In the genomic region with DNA sequence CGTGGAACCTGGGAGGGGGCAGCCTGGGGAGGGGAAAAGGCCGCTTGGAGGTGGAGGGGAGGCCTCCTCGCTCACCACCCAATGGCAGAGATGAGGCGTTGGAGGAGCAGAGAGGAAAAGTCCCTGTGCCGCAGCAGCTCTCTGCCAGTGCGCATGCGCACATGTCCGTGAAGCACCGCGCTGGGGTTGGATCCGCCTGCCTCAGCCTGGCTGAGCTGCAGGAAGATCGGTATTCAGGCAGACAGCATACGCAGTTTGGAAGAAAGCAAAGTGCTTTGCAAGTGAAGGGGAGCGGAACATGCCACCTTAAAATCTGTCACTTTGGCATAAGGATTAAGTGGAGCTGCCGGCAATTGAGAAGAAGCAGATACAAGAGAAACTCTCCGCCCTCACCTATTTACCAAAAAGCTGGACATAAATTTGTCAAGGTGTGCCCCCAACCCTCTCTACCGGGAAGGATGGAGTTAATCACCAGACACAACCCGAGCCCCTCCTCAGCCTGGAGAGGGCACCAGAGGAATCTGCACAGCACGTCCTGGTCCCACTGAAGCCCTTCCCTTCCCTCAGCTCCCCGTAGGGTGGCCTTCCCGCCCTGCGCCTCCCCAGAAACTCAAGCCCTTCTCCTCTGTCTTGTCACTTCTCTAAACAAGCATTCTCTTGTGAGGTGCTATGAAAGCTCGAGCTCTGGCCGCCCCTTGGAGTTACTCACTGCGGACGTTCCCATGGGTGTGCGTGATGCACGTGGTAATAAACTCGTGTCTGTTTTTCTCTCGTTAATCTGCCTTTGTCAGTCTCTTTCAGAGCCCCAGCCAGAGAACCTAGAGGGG, we compare ENCODE assay signal across 8 cellular contexts. TPM values are rescaled to one million over a fixed set of nuclear protein-coding genes. Genes with fewer than 3 reads are reported as not detected.
DNase-seq lines count a peak whose midpoint lies in the region; ATAC-seq and FAIRE-seq lines count a peak whose summit lies in the region.

No MANE protein-coding gene starts in this region.

- in situ Hi-C loops in ACHN (cut with HindIII; ENCODE audit: low pct_ligation_motif_present, low pct_unique_long_range_greater_than_20kb, low sequenced_read_pairs): no loop called here

- H3K4me3 Mint-ChIP-seq in naive thymus-derived CD8-positive, alpha-beta T cell: peak overlapping the region; percentile 79 to 94 (median 90)

- DNase-seq in ACHN (peak; percentile 64), HPDE6-E6E7 (ENCODE audit: extremely low spot score) (peak; percentile 77), RCC 7860 (ENCODE audit: low spot score) (peak; percentile 26), fibroblast of the conjunctiva (ENCODE audit: low read depth) (peak; percentile 74)
- peak; percentile 88 for DNase-seq in activated effector memory CD4-positive, alpha-beta T cell treated with anti-CD3 and anti-CD28 coated beads, Interleukin-2, amount 50 U/mL, for 16 hours
- peak; percentile 65 to 89 (median 73) for DNase-seq in naive thymus-derived CD8-positive, alpha-beta T cell
- DNase-seq in stimulated activated CD8-positive, alpha-beta memory T cell treated with anti-CD3 and anti-CD28 coated beads, Interleukin-7, amount 100 ng/mL, for 4 hours (ENCODE audit: low read depth in 2 of 2): peak; percentile 40 to 66

- POLR2A ChIA-PET in naive thymus-derived CD8-positive, alpha-beta T cell (lab: Charles Lee): interaction anchor here (1.1 to 1.4 kb wide), 3 partner anchors 45 to 123 kb away, joined by 3 to 5 read pairs (median 4); a partner anchor contains a TSS

- peaks cover 6 to 13% (median 11%) of the 10 kb centered on the region in 4 donors for H3K4me1 Mint-ChIP-seq in naive thymus-derived CD8-positive, alpha-beta T cell

- H3K36me3 Mint-ChIP-seq in naive thymus-derived CD8-positive, alpha-beta T cell: no peaks in the 10 kb centered on the region

- H3K27me3 Mint-ChIP-seq in naive thymus-derived CD8-positive, alpha-beta T cell: peaks cover 4 to 27% (median 8%) of the 10 kb centered on the region in 5 donors

- peak overlapping the region; percentile 44 to 97 (median 76) for H3K27ac Mint-ChIP-seq in naive thymus-derived CD8-positive, alpha-beta T cell

- ATAC-seq in GM19035 (IDR thresholded peaks at IDR 0.05; ENCODE audit: unreplicated experiment): peak; percentile 74
- peak; percentile 95 to 99 for ATAC-seq in naive thymus-derived CD8-positive, alpha-beta T cell

- H3K9me3 Mint-ChIP-seq in naive thymus-derived CD8-positive, alpha-beta T cell: no peaks in the 10 kb centered on the region

- FAIRE-seq in RCC 7860 (lab: Jason Lieb, UNC): no peak

RNA-seq across cellular contexts. Expression of a gene that starts 32.2 kb away (rescaled TPM):
- total RNA-seq in naive thymus-derived CD8-positive, alpha-beta T cell: not detected
- not detected for polyA plus RNA-seq in naive thymus-derived CD8-positive, alpha-beta T cell

Comparison
In these comparisons a context has a peak if more than half of its experiments do, and no peak if none do; other contexts are left out.
1. Peak in every context shown above with its lines: DNase-seq and ATAC-seq.
2. DNase-seq: peak in every context shown above with its lines; median percentile 88 in activated effector memory CD4-positive, alpha-beta T cell treated with anti-CD3 and anti-CD28 coated beads, Interleukin-2, amount 50 U/mL, for 16 hours; 77 in HPDE6-E6E7; 74 in fibroblast of the conjunctiva; 73 in naive thymus-derived CD8-positive, alpha-beta T cell; 64 in ACHN; 53 in stimulated activated CD8-positive, alpha-beta memory T cell treated with anti-CD3 and anti-CD28 coated beads, Interleukin-7, amount 100 ng/mL, for 4 hours; 26 in RCC 7860.